ENCODE assay signal across 8 cellular contexts in the genomic region with DNA sequence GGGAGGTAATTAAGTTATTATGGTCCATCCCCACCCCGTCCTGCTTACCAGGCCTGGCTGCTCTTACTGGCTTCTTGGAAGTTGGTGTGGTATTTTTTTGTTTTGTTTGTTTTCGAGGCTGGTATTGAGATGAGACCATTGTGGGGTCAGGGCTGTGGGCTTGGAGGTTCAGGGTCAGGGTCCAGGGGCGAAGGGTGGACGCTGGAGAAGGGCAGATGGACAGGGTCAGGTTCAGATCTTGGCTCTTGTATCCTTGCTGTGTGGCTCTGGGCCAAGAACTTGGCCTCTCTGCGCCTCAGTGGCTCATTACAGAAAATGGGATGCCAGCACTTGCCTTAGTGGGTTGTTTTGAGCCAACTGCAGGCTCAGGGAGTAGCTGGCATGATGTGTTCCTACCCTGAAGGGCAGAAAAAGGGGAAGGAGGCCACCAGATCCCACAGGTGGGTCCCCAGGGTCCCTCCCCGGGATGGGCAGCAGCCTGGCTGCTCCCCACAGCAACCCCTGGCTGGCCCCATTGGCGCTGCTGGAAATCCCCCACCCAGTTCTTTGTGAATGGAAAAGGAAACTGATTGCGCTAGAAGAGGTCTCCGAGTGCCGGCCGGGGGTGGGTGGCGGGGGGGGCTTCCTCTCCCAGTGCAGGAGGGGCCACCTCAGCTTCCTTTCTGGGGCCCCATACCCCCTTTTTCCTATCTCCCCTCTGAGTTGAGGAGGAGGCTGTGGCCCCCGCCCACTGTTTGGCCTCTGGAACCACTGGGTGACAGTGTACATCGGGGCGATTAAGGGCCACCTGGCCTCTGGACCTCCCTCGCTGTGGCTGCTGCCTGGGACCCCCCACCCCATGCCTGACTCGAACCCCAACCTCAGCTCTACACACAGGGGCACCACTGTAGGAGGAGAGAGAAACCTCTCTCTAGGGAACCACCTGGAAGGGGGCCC. TPM values are rescaled to one million over a fixed set of nuclear protein-coding genes. Genes with fewer than 3 reads are reported as not detected.
A peak's percentile ranks its signal among the peaks of the same experiment; 100 is the strongest.
DNase-seq lines count a peak whose midpoint lies in the region; ATAC-seq and TF ChIP-seq lines count a peak whose summit lies in the region.

No MANE protein-coding gene starts in this region.

- peak overlapping the region; percentile 83 for H2AK5ac ChIP-seq in neuronal stem cell (ENCODE audit: low read depth, low read length)

- no peak overlapping the region for H3K14ac ChIP-seq in neuronal stem cell (ENCODE audit: low read length)

- no peak overlapping the region for H2AFZ ChIP-seq in neuronal stem cell (ENCODE audit: low read length)

- H3K9me3 ChIP-seq in CD8-positive, alpha-beta T cell (ENCODE audit: low read length) = no peaks in the 10 kb centered on the region
- H3K9me3 ChIP-seq in SK-N-MC (ENCODE audit: low read depth, low read length) (no peaks in the 10 kb centered on the region), adrenal gland (replicated peaks in 1 of 3) (no peaks in the 10 kb centered on the region), neuronal stem cell (replicated peaks in 1 of 2; ENCODE audit: control insufficient read depth in 2 of 2, insufficient read depth in 1 of 2, low read depth in 1 of 2, low read length in 2 of 2) (no peaks in the 10 kb centered on the region)

- no peaks in the 10 kb centered on the region for H3K36me3 ChIP-seq in CD8-positive, alpha-beta T cell (ENCODE audit: insufficient read depth, low read length)
- peaks cover 5% of the 10 kb centered on the region; the same call in 1 of the 2 replicates for H3K36me3 ChIP-seq in SK-N-MC (ENCODE audit: insufficient read depth, low read length)
- no peaks in the 10 kb centered on the region for H3K36me3 ChIP-seq in adrenal gland (replicated peaks in 1 of 2)
- H3K36me3 ChIP-seq in neuronal stem cell (replicated peaks in 1 of 2; ENCODE audit: control insufficient read depth in 2 of 2, insufficient read depth in 2 of 2, low read length in 2 of 2) = no peaks in the 10 kb centered on the region

- no peak for TF ChIP-seq CTCF in CD8-positive, alpha-beta T cell (IDR thresholded peaks at IDR 0.05)
- TF ChIP-seq CTCF in adrenal gland (IDR thresholded peaks at IDR 0.05) = no peak

- no peak overlapping the region for H2BK120ac ChIP-seq in neuronal stem cell (ENCODE audit: low read depth, low read length)

- peaks cover 86% of the 10 kb centered on the region for H3K4me1 Mint-ChIP-seq in CD8-positive, alpha-beta T cell (ENCODE audit: low read depth)

- peak overlapping the region; percentile 67 for H3K27ac ChIP-seq in CD8-positive, alpha-beta T cell (ENCODE audit: low read depth, low read length)
- peak overlapping the region; percentile 30; the same call in 1 of the 2 replicates for H3K27ac ChIP-seq in SK-N-MC
- H3K27ac ChIP-seq in adrenal gland = peak overlapping the region in 4 of 5 donors; percentile 13 to 72 (median 48)
- H3K27ac ChIP-seq in neuronal stem cell (replicated peaks; ENCODE audit: low read length) = no peak overlapping the region

- H4K8ac ChIP-seq in neuronal stem cell (ENCODE audit: low read depth, low read length) = no peak overlapping the region

- H3K4me2 ChIP-seq in neuronal stem cell (ENCODE audit: insufficient read depth, low read length, poor library complexity, severe bottlenecking) = no peak overlapping the region

- H3K36me3 Mint-ChIP-seq in CD8-positive, alpha-beta T cell = no peaks in the 10 kb centered on the region

- POLR2A ChIA-PET in CD8-positive, alpha-beta T cell (lab: Charles Lee) = interaction anchor here (0.6 to 3.9 kb wide), 7 partner anchors 13 to 1439 kb away, joined by 3 to 34 read pairs (median 3); a partner anchor contains a TSS

- no peak overlapping the region for H3K23ac ChIP-seq in neuronal stem cell (ENCODE audit: low read depth, low read length, poor library complexity)

- H3K4ac ChIP-seq in neuronal stem cell (ENCODE audit: low read length) = no peak overlapping the region

- no peaks in the 10 kb centered on the region for H3K27me3 Mint-ChIP-seq in CD8-positive, alpha-beta T cell (ENCODE audit: low read depth)

- H2BK5ac ChIP-seq in neuronal stem cell (ENCODE audit: low read length) = peak overlapping the region; percentile 8

- peak overlapping the region; percentile 86 for H3K18ac ChIP-seq in neuronal stem cell (ENCODE audit: low read length)

- DNase-seq in CD8-positive, alpha-beta T cell = peak in 5 of 7 experiments; percentile 53 to 78 (median 65)
- no peak for DNase-seq in SK-N-MC (ENCODE audit: low read depth, low spot score)
- no peak for DNase-seq in adrenal gland
- DNase-seq in neuronal stem cell (ENCODE audit: low spot score) = no peak
- DNase-seq in globus pallidus (ENCODE audit: low spot score) = no peak
- no peak for DNase-seq in COLO668 (lab: John Stamatoyannopoulos, UW; ENCODE audit: unreplicated experiment)
- DNase-seq in NCI-H2029 (lab: John Stamatoyannopoulos, UW) = no peak
- DNase-seq in NCI-H2227 treated with DMSO at 0.1 percent for 48 hours (lab: John Stamatoyannopoulos, UW) = no peak

- H3K4me1 ChIP-seq in CD8-positive, alpha-beta T cell (ENCODE audit: insufficient read depth, low read length) = peaks cover 100% of the 10 kb centered on the region
- peaks cover 22 to 88% of the 10 kb centered on the region in 2 donors for H3K4me1 ChIP-seq in adrenal gland (replicated peaks in 1 of 2)
- peaks cover 7% of the 10 kb centered on the region in 2 donors for H3K4me1 ChIP-seq in neuronal stem cell (ENCODE audit: control insufficient read depth in 2 of 2, insufficient read depth in 1 of 2, low read depth in 1 of 2, low read length in 2 of 2)

- H3K4me3 Mint-ChIP-seq in CD8-positive, alpha-beta T cell = peak overlapping the region; percentile 77

- 45 to 70% (median 59%) methylated on average over 10 to 17 of the region's 17 CpGs for WGBS in adrenal gland, 4 donors
- WGBS in neuronal stem cell (ENCODE audit: extremely low coverage in 2 of 2, insufficient read length in 2 of 2, insufficient replicate concordance in 1 of 2), 2 donors = no CpG with 5 or more reads among the region's 17 CpGs

- peak overlapping the region; percentile 96 for H3K27ac Mint-ChIP-seq in CD8-positive, alpha-beta T cell

- CTCF ChIA-PET in CD8-positive, alpha-beta T cell (lab: Charles Lee) = interaction anchor here (1.1 to 4.8 kb wide), 6 partner anchors 20 to 34 kb away, joined by 3 to 35 read pairs (median 8); no protein-coding TSS in a partner anchor

- H2BK15ac ChIP-seq in neuronal stem cell (ENCODE audit: low read length) = peak overlapping the region; percentile 60

- H3K79me1 ChIP-seq in neuronal stem cell (ENCODE audit: low read depth, low read length) = peaks cover 8% of the 10 kb centered on the region

- H3K4me3 ChIP-seq in CD8-positive, alpha-beta T cell (ENCODE audit: low read depth, low read length) = peak overlapping the region; percentile 44
- H3K4me3 ChIP-seq in SK-N-MC (no peak overlapping the region), adrenal gland (no peak overlapping the region), neuronal stem cell (ENCODE audit: low read length in 2 of 2) (no peak overlapping the region)

- H3K9me3 Mint-ChIP-seq in CD8-positive, alpha-beta T cell = no peaks in the 10 kb centered on the region

- no peaks in the 10 kb centered on the region for H3K27me3 ChIP-seq in CD8-positive, alpha-beta T cell (ENCODE audit: insufficient read depth, low read length)
- no peaks in the 10 kb centered on the region for H3K27me3 ChIP-seq in adrenal gland
- no peaks in the 10 kb centered on the region for H3K27me3 ChIP-seq in neuronal stem cell (ENCODE audit: control insufficient read depth in 3 of 3, insufficient read depth in 3 of 3, low read depth in 1 of 3, low read length in 3 of 3)

- H3K9ac ChIP-seq in SK-N-MC (ENCODE audit: insufficient read length) = no peak overlapping the region
- H3K9ac ChIP-seq in neuronal stem cell (ENCODE audit: low read depth, low read length, poor library complexity) = no peak overlapping the region

- intact Hi-C loops in CD8-positive, alpha-beta T cell (cut with DNase I, micrococcal nuclease) = loop anchor here (1.0 to 10.0 kb wide), 4 partner anchors 14 to 846 kb away; a partner anchor contains a TSS
- intact Hi-C loops in adrenal gland (cut with DNase I) = no loop called here

- ATAC-seq in CD8-positive, alpha-beta T cell = peak; percentile 9

- no peak overlapping the region for H4K91ac ChIP-seq in neuronal stem cell (ENCODE audit: low read depth, low read length, poor library complexity)

- no peak overlapping the region for H2BK12ac ChIP-seq in neuronal stem cell (ENCODE audit: low read length)

- TF ChIP-seq POLR2A in adrenal gland (IDR thresholded peaks at IDR 0.05) = no peak

RNA-seq across cellular contexts. Expression of a gene that starts 25.0 kb away (rescaled TPM):
- total RNA-seq in CD8-positive, alpha-beta T cell = 10 to 100 TPM; 48.7 to 48.8 TPM
- 10 to 100 TPM; 26.1 to 70.3 (median 44.6) TPM for total RNA-seq in adrenal gland
- polyA plus RNA-seq in adrenal gland = 10 to 100 TPM in 1 of 3 donors, 1 to 10 TPM in 2; 5.8 to 14.5 (median 9.3) TPM
- 6.5 TPM for polyA plus RNA-seq in neuronal stem cell (2013, experiment 1 of 2)
- 6.3 TPM for polyA plus RNA-seq in neuronal stem cell (2013, experiment 2 of 2)

Comparison
In these comparisons a context has a peak if more than half of its experiments do, and no peak if none do; other contexts are left out.
1. DNase-seq: peak in CD8-positive, alpha-beta T cell (5 of 7); none in SK-N-MC (single experiment), adrenal gland (0 of 7), neuronal stem cell (single experiment), globus pallidus (single experiment), COLO668 (single experiment), NCI-H2029 (single experiment) and NCI-H2227 treated with DMSO at 0.1 percent for 48 hours (single experiment).
2. intact Hi-C loops: an anchor here in CD8-positive, alpha-beta T cell (1.0 to 10.0 kb wide); none called in adrenal gland.